In the genomic region with DNA sequence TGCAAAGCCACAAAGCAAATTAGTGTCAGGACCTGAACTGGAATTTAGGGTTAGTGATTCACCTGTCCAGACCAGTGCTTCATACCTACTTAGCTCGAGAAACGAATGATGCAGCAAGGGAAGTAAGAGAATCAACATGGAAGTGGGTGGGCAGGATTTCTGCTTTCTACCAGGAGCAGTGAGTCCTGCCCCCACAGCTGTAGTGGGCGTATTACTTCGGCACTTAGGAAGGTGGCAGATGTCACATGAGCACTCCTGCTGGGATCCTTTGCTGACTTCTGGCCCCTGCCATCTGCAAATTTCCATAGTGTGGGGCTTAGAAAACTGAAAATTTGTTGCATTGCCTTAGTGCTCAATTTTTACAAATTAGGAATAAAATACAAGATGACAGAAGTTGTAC, we compare ENCODE assay signal across 21 cellular contexts. TPM values are rescaled to one million over a fixed set of nuclear protein-coding genes. Genes with fewer than 3 reads are reported as not detected.
"Had no signal": no experiment of that assay in that cellular context is flagged by ENCODE, and none has a peak within 500 bp of the region (broad histone marks: within the 10 kb centered on the region; RNA-seq: fewer than 3 reads in every experiment).

No MANE protein-coding gene starts in this region.

- H3K27me3 Mint-ChIP-seq: effector memory CD8-positive, alpha-beta T cell; progenitor cell of endocrine pancreas had no signal

- H3K27ac ChIP-seq: right atrium auricular region, tibial artery had no signal

- H3K4me3 ChIP-seq: right atrium auricular region, tibial artery had no signal

- H3K4me3 Mint-ChIP-seq: activated naive CD8-positive, alpha-beta T cell; effector memory CD8-positive, alpha-beta T cell; immature natural killer cell; T-helper 1 cell treated with Interleukin-12 subunit alpha and Interleukin-12 subunit beta and Interleukin-4 antibody, amounts not matched to agents 30 μg/mL and 1 μg/mL, for 36 hours had no signal

- H3K36me3 ChIP-seq: right atrium auricular region, tibial artery had no signal

- H3K36me3 Mint-ChIP-seq: immature natural killer cell had no signal

- H3K4me1 ChIP-seq: right atrium auricular region, tibial artery had no signal

- H3K27ac Mint-ChIP-seq: activated naive CD8-positive, alpha-beta T cell; effector memory CD8-positive, alpha-beta T cell; immature natural killer cell; progenitor cell of endocrine pancreas; T-helper 1 cell treated with Interleukin-12 subunit alpha and Interleukin-12 subunit beta and Interleukin-4 antibody, amounts not matched to agents 30 μg/mL and 1 μg/mL, for 36 hours had no signal

- H3K9me3 Mint-ChIP-seq: T-helper 1 cell treated with Interleukin-12 subunit alpha and Interleukin-12 subunit beta and Interleukin-4 antibody, amounts not matched to agents 30 μg/mL and 1 μg/mL, for 36 hours had no signal

- DNase-seq: activated CD4-positive, alpha-beta T cell treated with anti-CD3 and anti-CD28 coated beads, Interleukin-2, amount 50 U/mL, for 1 hour; activated CD4-positive, CD25-positive, alpha-beta regulatory T cell treated with anti-CD3 and anti-CD28 coated beads, Interleukin-2, amount 50 U/mL, for 72 hours; activated CD8-positive, alpha-beta memory T cell treated with anti-CD3 and anti-CD28 coated beads for 24 hours; amniotic stem cell; dermis blood vessel endothelial cell; effector memory CD8-positive, alpha-beta T cell; immature natural killer cell; kidney glomerular epithelial cell; left ventricle myocardium superior; stimulated activated CD4-positive, alpha-beta T cell treated with anti-CD3 and anti-CD28 coated beads, Interleukin-12 subunit alpha, Interleukin-12 subunit beta, amount 100 ng/mL, for 4 hours; stimulated activated CD4-positive, alpha-beta T cell treated with anti-CD3 and anti-CD28 coated beads, Interleukin-1b, Interleukin-23, amount 100 ng/mL, for 48 hours; stimulated activated CD8-positive, alpha-beta memory T cell treated with anti-CD3 and anti-CD28 coated beads, Interleukin-4, amount 100 ng/mL, for 48 hours; stimulated activated naive CD4-positive, alpha-beta T cell; tibial artery had no signal

- H3K27me3 ChIP-seq: right atrium auricular region, tibial artery had no signal

- H3K4me1 Mint-ChIP-seq: immature natural killer cell had no signal

RNA-seq across cellular contexts. Expression of gene RYR3, which starts 31.2 kb away (rescaled TPM):
- total RNA-seq: dermis blood vessel endothelial cell, fibroblast of villous mesenchyme, glomerular endothelial cell, osteoblast had no signal
